24 cellular contexts compared by ENCODE assay signal in genomic region chr1:52738863-52739406, GRCh38. TPM values are rescaled to one million over a fixed set of nuclear protein-coding genes. Genes with fewer than 3 reads are reported as not detected.
DNase-seq lines count a peak whose midpoint lies in the region; ATAC-seq, FAIRE-seq and TF ChIP-seq lines count a peak whose summit lies in the region.
"Had no signal": no experiment of that assay in that cellular context is flagged by ENCODE, and none has a peak within 500 bp of the region (broad histone marks: within the 10 kb centered on the region; RNA-seq: fewer than 3 reads in every experiment).

No MANE protein-coding gene starts in this region.

- H3K27me3 ChIP-seq in liver (ENCODE audit: control insufficient read depth in 4 of 4, insufficient read depth in 4 of 4, low read length in 3 of 4) (no peaks in the 10 kb centered on the region), HepG2 (ENCODE audit: control insufficient read depth in 1 of 2, insufficient read depth in 2 of 2, low read length in 2 of 2) (no peaks in the 10 kb centered on the region), right atrium auricular region (no peaks in the 10 kb centered on the region), tibial nerve (no peaks in the 10 kb centered on the region)
- H3K27me3 ChIP-seq: SJCRH30 had no signal

- BruUV-seq in HepG2 (replicated peaks; lab: Mats Ljungman, UMichigan), result no TSS peak

- H3K4me1 ChIP-seq in liver (ENCODE audit: control insufficient read depth in 4 of 4, insufficient read depth in 4 of 4, low read length in 3 of 4), result peaks cover 14 to 33% (median 28%) of the 10 kb centered on the region in 4 donors
- H3K4me1 ChIP-seq in HepG2 (ENCODE audit: insufficient read depth, low read length), result peaks cover 11% of the 10 kb centered on the region
- peaks cover 0 to 33% of the 10 kb centered on the region in 2 donors for H3K4me1 ChIP-seq in right atrium auricular region
- peaks cover 0 to 35% (median 3%) of the 10 kb centered on the region in 4 donors for H3K4me1 ChIP-seq in tibial nerve
- H3K4me1 ChIP-seq: SJCRH30 had no signal

- in situ Hi-C loops in HepG2 (cut with HindIII; ENCODE audit: extremely low pct_ligation_motif_present, low pct_unique_long_range_greater_than_20kb), result no loop called here

- TF ChIP-seq EP300 in HepG2 (IDR thresholded peaks at IDR 0.05; ENCODE audit: low read depth in 2 of 2, low read length in 2 of 2), result no peak
- no peak for TF ChIP-seq EP300 in HepG2 (CRISPR knock-in tag; IDR thresholded peaks at IDR 0.05; ENCODE audit: borderline replicate concordance)
- no peak for TF ChIP-seq EP300 in tibial nerve (IDR thresholded peaks at IDR 0.05)

- peaks cover 7% of the 10 kb centered on the region for H3K9me3 Mint-ChIP-seq in progenitor cell of endocrine pancreas (ENCODE audit: low read depth)
- H3K9me3 Mint-ChIP-seq: CD14-positive monocyte had no signal

- ATAC-seq in HepG2 (no peak), GM19452 (IDR thresholded peaks at IDR 0.05; ENCODE audit: unreplicated experiment) (no peak)
- ATAC-seq: Panc1 had no signal

- FAIRE-seq in HepG2 (lab: Jason Lieb, UNC), result no peak
- FAIRE-seq: A204.1, GM18507, GM19239, H54 had no signal

- POLR2A ChIA-PET in HepG2 (lab: Yijun Ruan, JAX), result no interaction called here

- intact Hi-C loops in HepG2 (cut with micrococcal nuclease; ENCODE audit: unreplicated experiment), result no loop called here

- no peak overlapping the region for H3K4me3 Mint-ChIP-seq in progenitor cell of endocrine pancreas (ENCODE audit: low read depth)
- H3K4me3 Mint-ChIP-seq: B cell, CD14-positive monocyte had no signal

- CTCF ChIA-PET in HepG2 (lab: Yijun Ruan, JAX; ENCODE audit: low intra/inter-chr PET ratio, low total read pairs), result no interaction called here

- 38% methylated on average over 10 of the region's 10 CpGs for WGBS in liver
- 94% methylated on average over 10 of the region's 10 CpGs for WGBS in HepG2 (ENCODE audit: low lambda C conversion rate)
- 30 to 69% methylated on average over 10 of the region's 10 CpGs for WGBS in tibial nerve, 2 donors

- peak overlapping the region; percentile 49 for H3K27ac Mint-ChIP-seq in progenitor cell of endocrine pancreas
- H3K27ac Mint-ChIP-seq: B cell had no signal

- no peak overlapping the region for H3K4me2 ChIP-seq in HepG2 (ENCODE audit: low read depth, low read length)

- H2AFZ ChIP-seq in HepG2 (ENCODE audit: low read length), result no peak overlapping the region

- H3K79me2 ChIP-seq in HepG2 (ENCODE audit: insufficient read depth, low read length), result peaks cover 2% of the 10 kb centered on the region

- peaks cover 4% of the 10 kb centered on the region for H3K4me1 Mint-ChIP-seq in progenitor cell of endocrine pancreas (ENCODE audit: low read depth)

- H3K27ac ChIP-seq in liver (ENCODE audit: low read depth in 1 of 2, low read length in 2 of 2) (peak overlapping the region in 1 of 2 donors; percentile 54), HepG2 (ENCODE audit: extremely low read length, insufficient read depth, low read length) (no peak overlapping the region), right atrium auricular region (peak overlapping the region; percentile 26 to 60), tibial nerve (peak overlapping the region in 1 of 4 donors; percentile 29)
- H3K27ac ChIP-seq: SJCRH30 had no signal

- H3K36me3 ChIP-seq in liver (ENCODE audit: control insufficient read depth in 4 of 4, insufficient read depth in 3 of 4, low read depth in 1 of 4, low read length in 3 of 4) (no peaks in the 10 kb centered on the region), HepG2 (replicated peaks in 1 of 2; ENCODE audit: control insufficient read depth in 1 of 2, insufficient read depth in 2 of 2, low read length in 2 of 2) (no peaks in the 10 kb centered on the region), right atrium auricular region (no peaks in the 10 kb centered on the region), tibial nerve (no peaks in the 10 kb centered on the region)

- H3K4me3 ChIP-seq in liver (ENCODE audit: low read depth in 1 of 3, low read length in 3 of 3) (no peak overlapping the region), HepG2 (replicated peaks in 1 of 3; ENCODE audit: insufficient read depth in 1 of 3, low read depth in 2 of 3, low read length in 3 of 3) (no peak overlapping the region), right atrium auricular region (no peak overlapping the region), tibial nerve (no peak overlapping the region)
- H3K4me3 ChIP-seq: SJCRH30 had no signal

- no peaks in the 10 kb centered on the region for H4K20me1 ChIP-seq in HepG2 (ENCODE audit: insufficient read depth, low read length)

- no peaks in the 10 kb centered on the region for H3K9me3 ChIP-seq in liver (ENCODE audit: control insufficient read depth in 4 of 4, low read length in 3 of 4)
- H3K9me3 ChIP-seq in HepG2 (ENCODE audit: low read length), result no peaks in the 10 kb centered on the region
- no peaks in the 10 kb centered on the region for H3K9me3 ChIP-seq in right atrium auricular region
- H3K9me3 ChIP-seq in tibial nerve, result no peaks in the 10 kb centered on the region
- H3K9me3 ChIP-seq: SJCRH30 had no signal

- no peak for TF ChIP-seq RAD21 in liver (IDR thresholded peaks at IDR 0.05)
- TF ChIP-seq RAD21 in HepG2 (CRISPR knock-in tag; IDR thresholded peaks at IDR 0.05), result no peak

- H3K36me3 Mint-ChIP-seq in progenitor cell of endocrine pancreas (ENCODE audit: insufficient read depth), result peaks cover 14% of the 10 kb centered on the region

- no peak overlapping the region for H3K9ac ChIP-seq in liver (ENCODE audit: low read depth in 1 of 2, low read length in 2 of 2)
- H3K9ac ChIP-seq in HepG2 (ENCODE audit: insufficient read depth, low read depth, low read length), result no peak overlapping the region

- no peaks in the 10 kb centered on the region for H3K27me3 Mint-ChIP-seq in progenitor cell of endocrine pancreas
- H3K27me3 Mint-ChIP-seq: B cell had no signal

- no peak for TF ChIP-seq POLR2A in HepG2 (IDR thresholded peaks at IDR 0.05; ENCODE audit: insufficient read depth in 1 of 2, low read depth in 2 of 2, low read length in 2 of 2)
- TF ChIP-seq POLR2A in tibial nerve (IDR thresholded peaks at IDR 0.05), result no peak

- no peak for TF ChIP-seq CTCF in liver (IDR thresholded peaks at IDR 0.05; ENCODE audit: low read depth, low read length, missing input control)
- no peak for TF ChIP-seq CTCF in HepG2 (CRISPR knock-in tag; IDR thresholded peaks at IDR 0.05)
- TF ChIP-seq CTCF in right atrium auricular region (IDR thresholded peaks at IDR 0.05), result no peak
- TF ChIP-seq CTCF in progenitor cell of endocrine pancreas (IDR thresholded peaks at IDR 0.05; ENCODE audit: unreplicated experiment), result no peak
- TF ChIP-seq CTCF in tibial nerve (IDR thresholded peaks at IDR 0.05), result no peak

- DNase-seq in HepG2 (ENCODE audit: low spot score), result no peak
- DNase-seq in right atrium auricular region (ENCODE audit: low spot score), result no peak
- no peak for DNase-seq in progenitor cell of endocrine pancreas (ENCODE audit: low spot score, unreplicated experiment)
- peak; percentile 31 for DNase-seq in ureter (ENCODE audit: low spot score)
- no peak for DNase-seq in DMS153 (lab: John Stamatoyannopoulos, UW)
- no peak for DNase-seq in tibial nerve (ENCODE audit: low spot score in 2 of 2)
- DNase-seq: DMS53, GDM1, NCI-H1105, NCI-H146, NCI-H2029 treated with DMSO at 0.1 percent for 48 hours, NCI-H226, NCI-H510A treated with DMSO at 0.1 percent for 48 hours, NCI-H774, SJCRH30 had no signal

RNA-seq across cellular contexts. Expression of gene ZYG11B, which starts 12.7 kb away (rescaled TPM):
- total RNA-seq in liver (100 to 1,000 TPM in 1 of 2 donors, 10 to 100 TPM in 1; 18.9 to 111 TPM), HepG2 (2016; rRNA removed; fragmentation: Illumina TruSeq; extraction: Trizol) (17.9 and 28.1 TPM in 2 replicates), right atrium auricular region (10 to 100 TPM; 44.1 to 70.7 TPM), progenitor cell of endocrine pancreas (30.4 and 31.5 TPM in 2 replicates), ureter (33.3 TPM), tibial nerve (10 to 100 TPM; 41.9 to 46.5 (median 42.7) TPM)
- polyA plus RNA-seq in liver (10 to 100 TPM in 1 of 2 donors, 1 to 10 TPM in 1; 6.1 to 12.2 TPM), HepG2 (2011; rRNA removed) (6.4 and 6.9 TPM in 2 replicates)
- total RNA-seq in HepG2 (2016; cell fraction: cytosol; rRNA removed; fragmentation: Illumina TruSeq; extraction: Trizol; ENCODE audit: low read depth), result 2.2 and 2.5 TPM in 2 replicates
- total RNA-seq in HepG2 (2016; cell fraction: insoluble cytoplasmic fraction; rRNA removed; fragmentation: Illumina TruSeq; extraction: Trizol), result 18.2 and 27.0 TPM in 2 replicates
- 8.1 and 8.3 TPM in 2 replicates for total RNA-seq in HepG2 (2016; cell fraction: membrane; rRNA removed; fragmentation: Illumina TruSeq; extraction: Trizol)
- total RNA-seq in HepG2 (2016; cell fraction: nucleus; rRNA removed; fragmentation: Illumina TruSeq; extraction: Trizol), result 17.9 and 18.0 TPM in 2 replicates
- 3.3 and 4.9 TPM in 2 replicates for polyA plus RNA-seq in HepG2 (2011; cell fraction: cytosol; rRNA removed)
- polyA plus RNA-seq in HepG2 (2011; cell fraction: nucleus; rRNA removed), result 3.6 and 4.2 TPM in 2 replicates
- 3.8 and 5.0 TPM in 2 replicates for polyA plus RNA-seq in HepG2 (2012)
- 0.28 and 0.43 TPM in 2 replicates for polyA plus RNA-seq in HepG2 (2016; cell fraction: cytosol; fragmentation: Illumina TruSeq; extraction: Trizol; ENCODE audit: low read depth)
- 9.8 and 10.7 TPM in 2 replicates for polyA plus RNA-seq in HepG2 (2016; cell fraction: insoluble cytoplasmic fraction; fragmentation: Illumina TruSeq; extraction: Trizol; ENCODE audit: low read depth)
- polyA plus RNA-seq in HepG2 (2016; cell fraction: membrane; fragmentation: Illumina TruSeq; extraction: Trizol; ENCODE audit: low read depth), result 1.7 and 1.8 TPM in 2 replicates
- polyA plus RNA-seq in HepG2 (2016; cell fraction: nucleus; fragmentation: Illumina TruSeq; extraction: Trizol; ENCODE audit: insufficient read depth, low read depth), result 8.2 and 8.3 TPM in 2 replicates
- polyA minus RNA-seq in HepG2 (2011; rRNA and poly(A)+ RNA removed; ENCODE audit: low replicate concordance), result 23.6 and 31.5 TPM in 2 replicates
- 10.2 and 11.1 TPM in 2 replicates for polyA minus RNA-seq in HepG2 (2011; cell fraction: cytosol; rRNA and poly(A)+ RNA removed)
- polyA minus RNA-seq in HepG2 (2011; cell fraction: nucleus; rRNA and poly(A)+ RNA removed), result 26.4 and 34.1 TPM in 2 replicates

RNA-seq across cellular contexts. Expression of gene COA7, which starts 40.8 kb away (rescaled TPM):
- total RNA-seq in liver (10 to 100 TPM in 1 of 2 donors, 1 to 10 TPM in 1; 6.3 to 14.1 TPM), HepG2 (2016; rRNA removed; fragmentation: Illumina TruSeq; extraction: Trizol) (30.4 and 60.7 TPM in 2 replicates), right atrium auricular region (10 to 100 TPM in 1 of 2 donors, 1 to 10 TPM in 1; 8.7 to 10.6 TPM), progenitor cell of endocrine pancreas (15.4 and 16.5 TPM in 2 replicates), ureter (25.4 TPM), tibial nerve (10 to 100 TPM in 1 of 4 donors, 1 to 10 TPM in 3; 7.5 to 10.5 (median 8.9) TPM)
- polyA plus RNA-seq in liver (10 to 100 TPM in 1 of 2 donors, 1 to 10 TPM in 1; 4.7 to 11.2 TPM), HepG2 (2011; rRNA removed) (12.3 and 13.7 TPM in 2 replicates)
- total RNA-seq in HepG2 (2016; cell fraction: cytosol; rRNA removed; fragmentation: Illumina TruSeq; extraction: Trizol; ENCODE audit: low read depth), result 7.9 and 8.2 TPM in 2 replicates
- total RNA-seq in HepG2 (2016; cell fraction: insoluble cytoplasmic fraction; rRNA removed; fragmentation: Illumina TruSeq; extraction: Trizol), result 35.7 and 61.3 TPM in 2 replicates
- 21.1 and 21.8 TPM in 2 replicates for total RNA-seq in HepG2 (2016; cell fraction: membrane; rRNA removed; fragmentation: Illumina TruSeq; extraction: Trizol)
- total RNA-seq in HepG2 (2016; cell fraction: nucleus; rRNA removed; fragmentation: Illumina TruSeq; extraction: Trizol), result 11.9 and 13.9 TPM in 2 replicates
- 14.4 and 15.5 TPM in 2 replicates for polyA plus RNA-seq in HepG2 (2011; cell fraction: cytosol; rRNA removed)
- 3.6 and 5.4 TPM in 2 replicates for polyA plus RNA-seq in HepG2 (2011; cell fraction: nucleus; rRNA removed)
- 23.9 and 27.0 TPM in 2 replicates for polyA plus RNA-seq in HepG2 (2012)
- 6.2 and 6.5 TPM in 2 replicates for polyA plus RNA-seq in HepG2 (2016; cell fraction: cytosol; fragmentation: Illumina TruSeq; extraction: Trizol; ENCODE audit: low read depth)
- 52.4 and 54.7 TPM in 2 replicates for polyA plus RNA-seq in HepG2 (2016; cell fraction: insoluble cytoplasmic fraction; fragmentation: Illumina TruSeq; extraction: Trizol; ENCODE audit: low read depth)
- 13.1 and 13.3 TPM in 2 replicates for polyA plus RNA-seq in HepG2 (2016; cell fraction: membrane; fragmentation: Illumina TruSeq; extraction: Trizol; ENCODE audit: low read depth)
- 24.3 and 25.2 TPM in 2 replicates for polyA plus RNA-seq in HepG2 (2016; cell fraction: nucleus; fragmentation: Illumina TruSeq; extraction: Trizol; ENCODE audit: insufficient read depth, low read depth)
- 20.8 and 60.9 TPM in 2 replicates for polyA minus RNA-seq in HepG2 (2011; rRNA and poly(A)+ RNA removed; ENCODE audit: low replicate concordance)
- 6.9 and 10.1 TPM in 2 replicates for polyA minus RNA-seq in HepG2 (2011; cell fraction: cytosol; rRNA and poly(A)+ RNA removed)
- polyA minus RNA-seq in HepG2 (2011; cell fraction: nucleus; rRNA and poly(A)+ RNA removed), result 4.2 and 6.1 TPM in 2 replicates
